In genomic region chr17:47684535-47685193, GRCh38 we compare ENCODE assay signal across 1 cellular context.
TF ChIP-seq lines count a peak whose summit lies in the region.

No MANE protein-coding gene starts in this region.

TF ChIP-seq in GM23338, 12 proteins besides CTCF, POLR2A, EP300 and RAD21 (continued from another document):
- TF ChIP-seq ZNF462 (CRISPR knock-in tag; IDR thresholded peaks at IDR 0.05) (no peak), REST (IDR thresholded peaks at IDR 0.05; ENCODE audit: unreplicated experiment) (no peak), STAT1 (IDR thresholded peaks at IDR 0.05; ENCODE audit: unreplicated experiment) (no peak)
